ENCODE assay signal across 1 cellular context in genomic region chr17:74543891-74544760, GRCh38.
TF ChIP-seq lines count a peak whose summit lies in the region.

No MANE protein-coding gene starts in this region.

TF ChIP-seq in GM23338, 12 proteins besides CTCF, POLR2A, EP300 and RAD21 (continued from another document):
- no peak for TF ChIP-seq ZNF462 (CRISPR knock-in tag; IDR thresholded peaks at IDR 0.05)
- no peak for TF ChIP-seq REST (IDR thresholded peaks at IDR 0.05; ENCODE audit: unreplicated experiment)
- TF ChIP-seq STAT1 (IDR thresholded peaks at IDR 0.05; ENCODE audit: unreplicated experiment), result no peak
